ENCODE assay signal across 9 cellular contexts in the genomic region with DNA sequence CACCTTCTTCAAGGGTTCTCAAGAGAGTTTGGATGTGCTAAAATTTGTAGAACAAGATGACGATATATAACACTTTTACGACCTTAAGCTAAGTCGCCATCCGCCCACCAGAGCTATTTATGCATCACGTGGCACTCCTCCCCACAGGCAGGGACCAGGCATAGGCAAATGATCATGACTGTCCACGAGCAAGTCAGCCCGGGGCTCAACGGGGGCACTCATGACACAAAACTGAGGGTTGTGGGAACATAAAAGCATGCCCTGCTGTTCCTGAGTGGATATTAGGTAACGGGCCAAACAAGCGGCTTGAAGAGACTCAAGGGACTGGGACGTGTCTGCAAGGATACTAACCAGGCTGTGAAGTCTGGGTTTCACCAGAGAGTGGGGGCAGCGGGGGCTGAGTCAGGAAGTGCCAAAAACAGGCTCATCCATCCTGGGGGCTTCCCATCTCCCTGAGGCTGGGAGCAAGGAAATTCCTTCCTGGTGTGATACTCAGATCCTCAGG. TPM values are rescaled to one million over a fixed set of nuclear protein-coding genes. Genes with fewer than 3 reads are reported as not detected.
A peak's percentile ranks its signal among the peaks of the same experiment; 100 is the strongest.
DNase-seq lines count a peak whose midpoint lies in the region; ATAC-seq and TF ChIP-seq lines count a peak whose summit lies in the region.
"Had no signal": no experiment of that assay in that cellular context is flagged by ENCODE, and none has a peak within 500 bp of the region (broad histone marks: within the 10 kb centered on the region; RNA-seq: fewer than 3 reads in every experiment).

No MANE protein-coding gene starts in this region.

- POLR2A ChIA-PET in activated CD4-positive, alpha-beta memory T cell treated with anti-CD3 and anti-CD28 coated beads for 36 hours (lab: Charles Lee) = no interaction called here

- TF ChIP-seq CTCF in coronary artery (IDR thresholded peaks at IDR 0.05) (no peak), mucosa of descending colon (IDR thresholded peaks at IDR 0.05) (no peak), tibial nerve (IDR thresholded peaks at IDR 0.05) (no peak)

- H3K27ac ChIP-seq in coronary artery = peak overlapping the region; percentile 17 to 30
- peak overlapping the region in 3 of 4 donors; percentile 3 to 87 (median 53) for H3K27ac ChIP-seq in tibial nerve

- no peaks in the 10 kb centered on the region for H3K9me3 Mint-ChIP-seq in activated CD4-positive, alpha-beta memory T cell treated with anti-CD3 and anti-CD28 coated beads for 36 hours
- H3K9me3 Mint-ChIP-seq: activated naive CD4-positive, alpha-beta T cell treated with anti-CD3 and anti-CD28 coated beads for 36 hours had no signal

- CTCF ChIA-PET in activated CD4-positive, alpha-beta memory T cell treated with anti-CD3 and anti-CD28 coated beads for 36 hours (lab: Charles Lee) = interaction anchor here (1.0 kb wide), 1 partner anchor 22 kb away, joined by 3 read pairs; no protein-coding TSS in a partner anchor

- no peaks in the 10 kb centered on the region for H3K27me3 ChIP-seq in tibial nerve

- TF ChIP-seq EP300 in tibial nerve (IDR thresholded peaks at IDR 0.05) = peak in 1 of 2 donors; percentile 65

- no peaks in the 10 kb centered on the region for H3K36me3 Mint-ChIP-seq in activated CD4-positive, alpha-beta memory T cell treated with anti-CD3 and anti-CD28 coated beads for 36 hours

- H3K4me1 ChIP-seq in mucosa of descending colon (ENCODE audit: low read depth) = peaks cover 8% of the 10 kb centered on the region
- H3K4me1 ChIP-seq in tibial nerve = peaks cover 0 to 18% (median 0%) of the 10 kb centered on the region in 4 donors

- H3K36me3 ChIP-seq in mucosa of descending colon (ENCODE audit: low read depth) (no peaks in the 10 kb centered on the region), tibial nerve (no peaks in the 10 kb centered on the region)

- intact Hi-C loops in mucosa of descending colon (cut with DNase I, micrococcal nuclease) = no loop called here
- intact Hi-C loops in activated CD4-positive, alpha-beta memory T cell treated with anti-CD3 and anti-CD28 coated beads for 36 hours (cut with micrococcal nuclease) = no loop called here

- TF ChIP-seq POLR2A in tibial nerve (IDR thresholded peaks at IDR 0.05) = no peak

- H3K27ac Mint-ChIP-seq in activated CD4-positive, alpha-beta memory T cell treated with anti-CD3 and anti-CD28 coated beads for 36 hours = no peak overlapping the region
- H3K27ac Mint-ChIP-seq: activated naive CD4-positive, alpha-beta T cell treated with anti-CD3 and anti-CD28 coated beads for 36 hours had no signal

- H3K4me1 Mint-ChIP-seq in activated CD4-positive, alpha-beta memory T cell treated with anti-CD3 and anti-CD28 coated beads for 36 hours (ENCODE audit: low read depth) = peaks cover 18% of the 10 kb centered on the region

- H3K9me3 ChIP-seq in mucosa of descending colon (no peaks in the 10 kb centered on the region), tibial nerve (no peaks in the 10 kb centered on the region)

- peak overlapping the region; percentile 65 for H3K4me3 ChIP-seq in coronary artery
- no peak overlapping the region for H3K4me3 ChIP-seq in mucosa of descending colon
- H3K4me3 ChIP-seq in tibial nerve = peak overlapping the region; percentile 7 to 46 (median 22)

- H3K4me3 Mint-ChIP-seq in activated CD4-positive, alpha-beta memory T cell treated with anti-CD3 and anti-CD28 coated beads for 36 hours = no peak overlapping the region
- H3K4me3 Mint-ChIP-seq: activated naive CD4-positive, alpha-beta T cell treated with anti-CD3 and anti-CD28 coated beads for 36 hours had no signal

- DNase-seq in DMS79 treated with DMSO at 0.1 percent for 48 hours (lab: John Stamatoyannopoulos, UW) (peak; percentile 68), DMS79 (lab: John Stamatoyannopoulos, UW) (no peak), coronary artery (ENCODE audit: low spot score) (no peak), mucosa of descending colon (peak in 2 of 3 donors; percentile 24 to 39), tibial nerve (ENCODE audit: low spot score in 2 of 2) (no peak)
- DNase-seq in activated CD4-positive, alpha-beta memory T cell treated with anti-CD3 and anti-CD28 coated beads for 36 hours = no peak
- DNase-seq: activated naive CD4-positive, alpha-beta T cell treated with anti-CD3 and anti-CD28 coated beads for 36 hours had no signal

- peak; percentile 32 for ATAC-seq in mucosa of descending colon
- no peak for ATAC-seq in HG03025 (IDR thresholded peaks at IDR 0.05; ENCODE audit: low FRiP score, unreplicated experiment)
- no peak for ATAC-seq in GM19395 (IDR thresholded peaks at IDR 0.05; ENCODE audit: unreplicated experiment)

- no peaks in the 10 kb centered on the region for H3K27me3 Mint-ChIP-seq in activated CD4-positive, alpha-beta memory T cell treated with anti-CD3 and anti-CD28 coated beads for 36 hours

- 5 to 22% methylated on average over 12 of the region's 12 CpGs for WGBS in tibial nerve, 2 donors

RNA-seq across cellular contexts. Expression of gene FAM178B, which starts 58.1 kb away (rescaled TPM):
- total RNA-seq in mucosa of descending colon (under 1 TPM; 0.20 to 0.98 (median 0.63) TPM), tibial nerve (10 to 100 TPM in 1 of 4 donors, 1 to 10 TPM in 3; 1.9 to 14.1 (median 3.5) TPM)
- total RNA-seq in activated CD4-positive, alpha-beta memory T cell treated with anti-CD3 and anti-CD28 coated beads for 36 hours = under 1 TPM in 1 of 2 experiments, not detected in 1; 0.12 TPM

RNA-seq across cellular contexts. Expression of gene SEMA4C, which starts 58.4 kb away (rescaled TPM):
- 10 to 100 TPM; 14.4 to 83.8 (median 17.5) TPM for total RNA-seq in mucosa of descending colon
- 100 to 1,000 TPM; 120 to 181 (median 147) TPM for total RNA-seq in tibial nerve
- total RNA-seq in activated CD4-positive, alpha-beta memory T cell treated with anti-CD3 and anti-CD28 coated beads for 36 hours = 10 to 100 TPM; 13.9 to 18.8 TPM

Comparison
In these comparisons a context has a peak if more than half of its experiments do, and no peak if none do; other contexts are left out.
1. DNase-seq: peak in DMS79 treated with DMSO at 0.1 percent for 48 hours (single experiment) and mucosa of descending colon (2 of 3); none in DMS79 (single experiment), coronary artery (single experiment), tibial nerve (0 of 2) and activated CD4-positive, alpha-beta memory T cell treated with anti-CD3 and anti-CD28 coated beads for 36 hours (single experiment).